Comparison of ENCODE assay signal across 6 cellular contexts in the genomic region with DNA sequence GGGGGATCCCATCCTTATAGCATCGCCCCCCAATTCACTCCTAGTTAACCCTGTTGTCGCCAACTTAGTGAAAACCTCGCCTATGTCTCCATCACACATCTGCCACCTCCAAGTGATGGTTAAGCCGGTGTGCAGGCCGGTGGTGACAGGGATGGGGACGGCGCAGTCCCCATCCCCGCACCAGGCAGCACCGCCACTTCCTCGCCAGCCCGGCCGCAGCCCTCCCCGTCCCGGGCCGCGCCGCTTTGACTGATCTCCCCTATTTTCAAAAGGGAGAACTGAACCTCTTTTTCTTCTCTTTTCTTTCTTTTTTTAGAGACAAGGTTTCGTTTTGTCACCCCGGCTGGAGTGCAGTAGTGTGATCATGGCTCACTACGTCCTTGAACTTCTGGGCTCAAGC. TPM values are rescaled to one million over a fixed set of nuclear protein-coding genes. Genes with fewer than 3 reads are reported as not detected.
"Had no signal": no experiment of that assay in that cellular context is flagged by ENCODE, and none has a peak within 500 bp of the region (broad histone marks: within the 10 kb centered on the region; RNA-seq: fewer than 3 reads in every experiment).

No MANE protein-coding gene starts in this region.

- H3K27ac Mint-ChIP-seq: H9, IgD-negative memory B cell had no signal

- H3K4me1 Mint-ChIP-seq: IgD-negative memory B cell had no signal

- H3K4me3 ChIP-seq: GM23248 had no signal

- DNase-seq: GM23248, H9, HCEC 1CT had no signal

- H3K9ac ChIP-seq: GM23248 had no signal

- H3K27ac ChIP-seq: GM23248, HL-60 had no signal

- H2AFZ ChIP-seq: GM23248 had no signal

- ATAC-seq: HepG2 had no signal

- H3K4me3 Mint-ChIP-seq: H9, IgD-negative memory B cell had no signal

RNA-seq across cellular contexts. Expression of a gene that starts 11.3 kb away (rescaled TPM):
- polyA plus RNA-seq: GM23248, HepG2, IgD-negative memory B cell had no signal
